In the genomic region with DNA sequence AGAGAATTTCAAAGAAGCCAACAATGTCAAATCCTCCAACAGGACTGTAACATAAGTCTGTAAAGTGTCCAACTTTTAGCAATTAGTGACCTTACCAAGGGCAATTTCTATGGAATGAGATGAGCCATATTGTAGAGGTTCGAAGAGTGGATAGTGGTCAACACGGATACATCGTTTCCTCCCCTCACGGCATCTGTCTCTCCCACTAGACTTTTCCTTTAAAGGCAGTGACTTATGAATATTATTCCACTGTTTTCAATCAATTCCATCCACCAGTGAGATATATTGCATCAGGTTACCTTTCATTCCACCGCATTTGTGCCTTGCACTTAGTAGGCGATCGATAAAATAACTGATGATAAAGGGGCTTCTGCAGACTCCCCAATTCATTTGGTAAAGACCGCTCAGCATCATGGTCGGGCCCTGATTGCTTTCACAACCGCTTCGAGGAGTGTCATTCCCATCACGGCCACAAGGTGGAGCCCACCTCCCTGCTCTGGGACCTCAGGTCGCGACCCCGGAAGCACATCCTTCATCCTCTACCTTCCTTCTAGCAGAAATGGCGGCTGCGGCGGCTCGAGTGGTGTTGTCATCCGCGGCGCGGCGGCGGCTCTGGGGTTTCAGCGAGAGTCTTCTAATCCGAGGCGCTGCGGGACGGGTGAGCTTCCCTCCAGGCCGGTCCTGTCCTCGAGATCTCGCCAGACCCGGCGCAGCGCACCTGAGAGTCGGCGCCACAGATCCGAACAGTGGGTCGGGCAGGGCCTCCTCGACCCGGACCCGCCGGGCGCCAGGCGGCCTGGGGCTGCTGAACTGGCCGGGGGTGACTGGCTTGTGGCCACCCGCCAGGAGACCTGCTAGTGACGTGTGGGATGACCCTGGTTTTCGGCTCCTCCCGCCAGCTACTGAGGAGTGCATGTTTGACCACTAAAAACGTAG, we compare ENCODE assay signal across 1 cellular context.
TF ChIP-seq lines count a peak whose summit lies in the region.

A gene with protein sequence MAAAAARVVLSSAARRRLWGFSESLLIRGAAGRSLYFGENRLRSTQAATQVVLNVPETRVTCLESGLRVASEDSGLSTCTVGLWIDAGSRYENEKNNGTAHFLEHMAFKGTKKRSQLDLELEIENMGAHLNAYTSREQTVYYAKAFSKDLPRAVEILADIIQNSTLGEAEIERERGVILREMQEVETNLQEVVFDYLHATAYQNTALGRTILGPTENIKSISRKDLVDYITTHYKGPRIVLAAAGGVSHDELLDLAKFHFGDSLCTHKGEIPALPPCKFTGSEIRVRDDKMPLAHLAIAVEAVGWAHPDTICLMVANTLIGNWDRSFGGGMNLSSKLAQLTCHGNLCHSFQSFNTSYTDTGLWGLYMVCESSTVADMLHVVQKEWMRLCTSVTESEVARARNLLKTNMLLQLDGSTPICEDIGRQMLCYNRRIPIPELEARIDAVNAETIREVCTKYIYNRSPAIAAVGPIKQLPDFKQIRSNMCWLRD (plus strand): TSS at position 535 of the 936 bp plus-strand sequence. CDS start 25 bp downstream, at position 560.

TF ChIP-seq in K562, 482 proteins besides CTCF, POLR2A, EP300 and RAD21 (continued from another document and continues in another):
- TF ChIP-seq, protein P1, sequence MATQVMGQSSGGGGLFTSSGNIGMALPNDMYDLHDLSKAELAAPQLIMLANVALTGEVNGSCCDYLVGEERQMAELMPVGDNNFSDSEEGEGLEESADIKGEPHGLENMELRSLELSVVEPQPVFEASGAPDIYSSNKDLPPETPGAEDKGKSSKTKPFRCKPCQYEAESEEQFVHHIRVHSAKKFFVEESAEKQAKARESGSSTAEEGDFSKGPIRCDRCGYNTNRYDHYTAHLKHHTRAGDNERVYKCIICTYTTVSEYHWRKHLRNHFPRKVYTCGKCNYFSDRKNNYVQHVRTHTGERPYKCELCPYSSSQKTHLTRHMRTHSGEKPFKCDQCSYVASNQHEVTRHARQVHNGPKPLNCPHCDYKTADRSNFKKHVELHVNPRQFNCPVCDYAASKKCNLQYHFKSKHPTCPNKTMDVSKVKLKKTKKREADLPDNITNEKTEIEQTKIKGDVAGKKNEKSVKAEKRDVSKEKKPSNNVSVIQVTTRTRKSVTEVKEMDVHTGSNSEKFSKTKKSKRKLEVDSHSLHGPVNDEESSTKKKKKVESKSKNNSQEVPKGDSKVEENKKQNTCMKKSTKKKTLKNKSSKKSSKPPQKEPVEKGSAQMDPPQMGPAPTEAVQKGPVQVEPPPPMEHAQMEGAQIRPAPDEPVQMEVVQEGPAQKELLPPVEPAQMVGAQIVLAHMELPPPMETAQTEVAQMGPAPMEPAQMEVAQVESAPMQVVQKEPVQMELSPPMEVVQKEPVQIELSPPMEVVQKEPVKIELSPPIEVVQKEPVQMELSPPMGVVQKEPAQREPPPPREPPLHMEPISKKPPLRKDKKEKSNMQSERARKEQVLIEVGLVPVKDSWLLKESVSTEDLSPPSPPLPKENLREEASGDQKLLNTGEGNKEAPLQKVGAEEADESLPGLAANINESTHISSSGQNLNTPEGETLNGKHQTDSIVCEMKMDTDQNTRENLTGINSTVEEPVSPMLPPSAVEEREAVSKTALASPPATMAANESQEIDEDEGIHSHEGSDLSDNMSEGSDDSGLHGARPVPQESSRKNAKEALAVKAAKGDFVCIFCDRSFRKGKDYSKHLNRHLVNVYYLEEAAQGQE (CRISPR knock-in tag; IDR thresholded peaks at IDR 0.05; ENCODE audit: low read depth): 0 out of 2 replicates have a peak, but pooled peaks have one; percentile 76
- peak; percentile 32; the same call in 1 of the 2 replicates for TF ChIP-seq BCOR (IDR thresholded peaks at IDR 0.05)
- peak; percentile 57; the same call in 1 of the 2 replicates for TF ChIP-seq PHF21A (IDR thresholded peaks at IDR 0.05; ENCODE audit: borderline replicate concordance, low read depth)
- peak; percentile 93 for TF ChIP-seq ELF1 (tag; IDR thresholded peaks at IDR 0.05)
- TF ChIP-seq, protein P2, sequence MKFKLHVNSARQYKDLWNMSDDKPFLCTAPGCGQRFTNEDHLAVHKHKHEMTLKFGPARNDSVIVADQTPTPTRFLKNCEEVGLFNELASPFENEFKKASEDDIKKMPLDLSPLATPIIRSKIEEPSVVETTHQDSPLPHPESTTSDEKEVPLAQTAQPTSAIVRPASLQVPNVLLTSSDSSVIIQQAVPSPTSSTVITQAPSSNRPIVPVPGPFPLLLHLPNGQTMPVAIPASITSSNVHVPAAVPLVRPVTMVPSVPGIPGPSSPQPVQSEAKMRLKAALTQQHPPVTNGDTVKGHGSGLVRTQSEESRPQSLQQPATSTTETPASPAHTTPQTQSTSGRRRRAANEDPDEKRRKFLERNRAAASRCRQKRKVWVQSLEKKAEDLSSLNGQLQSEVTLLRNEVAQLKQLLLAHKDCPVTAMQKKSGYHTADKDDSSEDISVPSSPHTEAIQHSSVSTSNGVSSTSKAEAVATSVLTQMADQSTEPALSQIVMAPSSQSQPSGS (CRISPR knock-in tag; IDR thresholded peaks at IDR 0.05): no peak
- TF ChIP-seq, protein P3, sequence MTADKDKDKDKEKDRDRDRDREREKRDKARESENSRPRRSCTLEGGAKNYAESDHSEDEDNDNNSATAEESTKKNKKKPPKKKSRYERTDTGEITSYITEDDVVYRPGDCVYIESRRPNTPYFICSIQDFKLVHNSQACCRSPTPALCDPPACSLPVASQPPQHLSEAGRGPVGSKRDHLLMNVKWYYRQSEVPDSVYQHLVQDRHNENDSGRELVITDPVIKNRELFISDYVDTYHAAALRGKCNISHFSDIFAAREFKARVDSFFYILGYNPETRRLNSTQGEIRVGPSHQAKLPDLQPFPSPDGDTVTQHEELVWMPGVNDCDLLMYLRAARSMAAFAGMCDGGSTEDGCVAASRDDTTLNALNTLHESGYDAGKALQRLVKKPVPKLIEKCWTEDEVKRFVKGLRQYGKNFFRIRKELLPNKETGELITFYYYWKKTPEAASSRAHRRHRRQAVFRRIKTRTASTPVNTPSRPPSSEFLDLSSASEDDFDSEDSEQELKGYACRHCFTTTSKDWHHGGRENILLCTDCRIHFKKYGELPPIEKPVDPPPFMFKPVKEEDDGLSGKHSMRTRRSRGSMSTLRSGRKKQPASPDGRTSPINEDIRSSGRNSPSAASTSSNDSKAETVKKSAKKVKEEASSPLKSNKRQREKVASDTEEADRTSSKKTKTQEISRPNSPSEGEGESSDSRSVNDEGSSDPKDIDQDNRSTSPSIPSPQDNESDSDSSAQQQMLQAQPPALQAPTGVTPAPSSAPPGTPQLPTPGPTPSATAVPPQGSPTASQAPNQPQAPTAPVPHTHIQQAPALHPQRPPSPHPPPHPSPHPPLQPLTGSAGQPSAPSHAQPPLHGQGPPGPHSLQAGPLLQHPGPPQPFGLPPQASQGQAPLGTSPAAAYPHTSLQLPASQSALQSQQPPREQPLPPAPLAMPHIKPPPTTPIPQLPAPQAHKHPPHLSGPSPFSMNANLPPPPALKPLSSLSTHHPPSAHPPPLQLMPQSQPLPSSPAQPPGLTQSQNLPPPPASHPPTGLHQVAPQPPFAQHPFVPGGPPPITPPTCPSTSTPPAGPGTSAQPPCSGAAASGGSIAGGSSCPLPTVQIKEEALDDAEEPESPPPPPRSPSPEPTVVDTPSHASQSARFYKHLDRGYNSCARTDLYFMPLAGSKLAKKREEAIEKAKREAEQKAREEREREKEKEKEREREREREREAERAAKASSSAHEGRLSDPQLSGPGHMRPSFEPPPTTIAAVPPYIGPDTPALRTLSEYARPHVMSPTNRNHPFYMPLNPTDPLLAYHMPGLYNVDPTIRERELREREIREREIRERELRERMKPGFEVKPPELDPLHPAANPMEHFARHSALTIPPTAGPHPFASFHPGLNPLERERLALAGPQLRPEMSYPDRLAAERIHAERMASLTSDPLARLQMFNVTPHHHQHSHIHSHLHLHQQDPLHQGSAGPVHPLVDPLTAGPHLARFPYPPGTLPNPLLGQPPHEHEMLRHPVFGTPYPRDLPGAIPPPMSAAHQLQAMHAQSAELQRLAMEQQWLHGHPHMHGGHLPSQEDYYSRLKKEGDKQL (CRISPR knock-in tag; IDR thresholded peaks at IDR 0.05; ENCODE audit: borderline replicate concordance): no peak
- no peak for TF ChIP-seq RBM14 (IDR thresholded peaks at IDR 0.05; ENCODE audit: borderline replicate concordance, insufficient read depth, low read depth, low read length)
- no peak for TF ChIP-seq SP2 (IDR thresholded peaks at IDR 0.05; ENCODE audit: extremely low read depth, low read depth, low read length, poor library complexity, severe bottlenecking)
- TF ChIP-seq TBL1XR1 (IDR thresholded peaks at IDR 0.05; ENCODE audit: low read length in 2 of 2): no peak
- TF ChIP-seq MCM7 (IDR thresholded peaks at IDR 0.05): no peak
- TF ChIP-seq, protein P4, sequence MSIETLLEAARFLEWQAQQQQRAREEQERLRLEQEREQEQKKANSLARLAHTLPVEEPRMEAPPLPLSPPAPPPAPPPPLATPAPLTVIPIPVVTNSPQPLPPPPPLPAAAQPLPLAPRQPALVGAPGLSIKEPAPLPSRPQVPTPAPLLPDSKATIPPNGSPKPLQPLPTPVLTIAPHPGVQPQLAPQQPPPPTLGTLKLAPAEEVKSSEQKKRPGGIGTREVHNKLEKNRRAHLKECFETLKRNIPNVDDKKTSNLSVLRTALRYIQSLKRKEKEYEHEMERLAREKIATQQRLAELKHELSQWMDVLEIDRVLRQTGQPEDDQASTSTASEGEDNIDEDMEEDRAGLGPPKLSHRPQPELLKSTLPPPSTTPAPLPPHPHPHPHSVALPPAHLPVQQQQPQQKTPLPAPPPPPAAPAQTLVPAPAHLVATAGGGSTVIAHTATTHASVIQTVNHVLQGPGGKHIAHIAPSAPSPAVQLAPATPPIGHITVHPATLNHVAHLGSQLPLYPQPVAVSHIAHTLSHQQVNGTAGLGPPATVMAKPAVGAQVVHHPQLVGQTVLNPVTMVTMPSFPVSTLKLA (conservative IDR thresholded peaks at IDR 0.05): peak; percentile 85 to 88
- no peak for TF ChIP-seq RBM25 (IDR thresholded peaks at IDR 0.05; ENCODE audit: low read depth, low read length, severe bottlenecking)
- TF ChIP-seq, protein P5, sequence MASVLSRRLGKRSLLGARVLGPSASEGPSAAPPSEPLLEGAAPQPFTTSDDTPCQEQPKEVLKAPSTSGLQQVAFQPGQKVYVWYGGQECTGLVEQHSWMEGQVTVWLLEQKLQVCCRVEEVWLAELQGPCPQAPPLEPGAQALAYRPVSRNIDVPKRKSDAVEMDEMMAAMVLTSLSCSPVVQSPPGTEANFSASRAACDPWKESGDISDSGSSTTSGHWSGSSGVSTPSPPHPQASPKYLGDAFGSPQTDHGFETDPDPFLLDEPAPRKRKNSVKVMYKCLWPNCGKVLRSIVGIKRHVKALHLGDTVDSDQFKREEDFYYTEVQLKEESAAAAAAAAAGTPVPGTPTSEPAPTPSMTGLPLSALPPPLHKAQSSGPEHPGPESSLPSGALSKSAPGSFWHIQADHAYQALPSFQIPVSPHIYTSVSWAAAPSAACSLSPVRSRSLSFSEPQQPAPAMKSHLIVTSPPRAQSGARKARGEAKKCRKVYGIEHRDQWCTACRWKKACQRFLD (CRISPR knock-in tag; IDR thresholded peaks at IDR 0.05): no peak
- TF ChIP-seq RBM39 (optimal IDR thresholded peaks at IDR 0.05; ENCODE audit: low read depth, low read length): no peak
- TF ChIP-seq, protein P6, sequence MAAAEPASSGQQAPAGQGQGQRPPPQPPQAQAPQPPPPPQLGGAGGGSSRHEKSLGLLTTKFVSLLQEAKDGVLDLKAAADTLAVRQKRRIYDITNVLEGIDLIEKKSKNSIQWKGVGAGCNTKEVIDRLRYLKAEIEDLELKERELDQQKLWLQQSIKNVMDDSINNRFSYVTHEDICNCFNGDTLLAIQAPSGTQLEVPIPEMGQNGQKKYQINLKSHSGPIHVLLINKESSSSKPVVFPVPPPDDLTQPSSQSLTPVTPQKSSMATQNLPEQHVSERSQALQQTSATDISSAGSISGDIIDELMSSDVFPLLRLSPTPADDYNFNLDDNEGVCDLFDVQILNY (CRISPR knock-in tag; IDR thresholded peaks at IDR 0.05): peak; percentile 40; the same call in 1 of the 2 replicates
- TF ChIP-seq, protein P7, sequence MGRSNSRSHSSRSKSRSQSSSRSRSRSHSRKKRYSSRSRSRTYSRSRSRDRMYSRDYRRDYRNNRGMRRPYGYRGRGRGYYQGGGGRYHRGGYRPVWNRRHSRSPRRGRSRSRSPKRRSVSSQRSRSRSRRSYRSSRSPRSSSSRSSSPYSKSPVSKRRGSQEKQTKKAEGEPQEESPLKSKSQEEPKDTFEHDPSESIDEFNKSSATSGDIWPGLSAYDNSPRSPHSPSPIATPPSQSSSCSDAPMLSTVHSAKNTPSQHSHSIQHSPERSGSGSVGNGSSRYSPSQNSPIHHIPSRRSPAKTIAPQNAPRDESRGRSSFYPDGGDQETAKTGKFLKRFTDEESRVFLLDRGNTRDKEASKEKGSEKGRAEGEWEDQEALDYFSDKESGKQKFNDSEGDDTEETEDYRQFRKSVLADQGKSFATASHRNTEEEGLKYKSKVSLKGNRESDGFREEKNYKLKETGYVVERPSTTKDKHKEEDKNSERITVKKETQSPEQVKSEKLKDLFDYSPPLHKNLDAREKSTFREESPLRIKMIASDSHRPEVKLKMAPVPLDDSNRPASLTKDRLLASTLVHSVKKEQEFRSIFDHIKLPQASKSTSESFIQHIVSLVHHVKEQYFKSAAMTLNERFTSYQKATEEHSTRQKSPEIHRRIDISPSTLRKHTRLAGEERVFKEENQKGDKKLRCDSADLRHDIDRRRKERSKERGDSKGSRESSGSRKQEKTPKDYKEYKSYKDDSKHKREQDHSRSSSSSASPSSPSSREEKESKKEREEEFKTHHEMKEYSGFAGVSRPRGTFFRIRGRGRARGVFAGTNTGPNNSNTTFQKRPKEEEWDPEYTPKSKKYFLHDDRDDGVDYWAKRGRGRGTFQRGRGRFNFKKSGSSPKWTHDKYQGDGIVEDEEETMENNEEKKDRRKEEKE (IDR thresholded peaks at IDR 0.05; ENCODE audit: borderline replicate concordance in 1 of 2, control insufficient read depth in 1 of 2, low read depth in 2 of 2, low read length in 1 of 2): no peak
- no peak for TF ChIP-seq ZC3H8 (IDR thresholded peaks at IDR 0.05)
- TF ChIP-seq NCOA4 (IDR thresholded peaks at IDR 0.05; ENCODE audit: partially characterized antibody): no peak
- TF ChIP-seq ZBTB7A (IDR thresholded peaks at IDR 0.05; ENCODE audit: borderline replicate concordance, control insufficient read depth, low read depth, low read length): peak; percentile 61; the same call in 1 of the 2 replicates
- peak; percentile 82 for TF ChIP-seq ZNF12 (CRISPR knock-in tag; IDR thresholded peaks at IDR 0.05)
- no peak for TF ChIP-seq IFI16 (CRISPR knock-in tag; IDR thresholded peaks at IDR 0.05)
- TF ChIP-seq PPARD (CRISPR knock-in tag; IDR thresholded peaks at IDR 0.05): no peak
- TF ChIP-seq E2F3 (CRISPR knock-in tag; IDR thresholded peaks at IDR 0.05): no peak; the same call in 1 of the 2 replicates
- TF ChIP-seq, protein P8, sequence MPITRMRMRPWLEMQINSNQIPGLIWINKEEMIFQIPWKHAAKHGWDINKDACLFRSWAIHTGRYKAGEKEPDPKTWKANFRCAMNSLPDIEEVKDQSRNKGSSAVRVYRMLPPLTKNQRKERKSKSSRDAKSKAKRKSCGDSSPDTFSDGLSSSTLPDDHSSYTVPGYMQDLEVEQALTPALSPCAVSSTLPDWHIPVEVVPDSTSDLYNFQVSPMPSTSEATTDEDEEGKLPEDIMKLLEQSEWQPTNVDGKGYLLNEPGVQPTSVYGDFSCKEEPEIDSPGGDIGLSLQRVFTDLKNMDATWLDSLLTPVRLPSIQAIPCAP (CRISPR knock-in tag; IDR thresholded peaks at IDR 0.05; ENCODE audit: borderline replicate concordance): 0 out of 2 replicates have a peak, but pooled peaks have one; percentile 63
- TF ChIP-seq, protein P9, sequence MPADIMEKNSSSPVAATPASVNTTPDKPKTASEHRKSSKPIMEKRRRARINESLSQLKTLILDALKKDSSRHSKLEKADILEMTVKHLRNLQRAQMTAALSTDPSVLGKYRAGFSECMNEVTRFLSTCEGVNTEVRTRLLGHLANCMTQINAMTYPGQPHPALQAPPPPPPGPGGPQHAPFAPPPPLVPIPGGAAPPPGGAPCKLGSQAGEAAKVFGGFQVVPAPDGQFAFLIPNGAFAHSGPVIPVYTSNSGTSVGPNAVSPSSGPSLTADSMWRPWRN (IDR thresholded peaks at IDR 0.05; ENCODE audit: low read depth): no peak
- peak in 1 of 2 experiments; percentile 81; a peak in 1 of 3 replicates for TF ChIP-seq CBX3 (IDR thresholded peaks at IDR 0.05; ENCODE audit: borderline replicate concordance in 1 of 2, low read length in 2 of 2)
- TF ChIP-seq LARP7 (IDR thresholded peaks at IDR 0.05): no peak
- no peak for TF ChIP-seq RBM34 (IDR thresholded peaks at IDR 0.05; ENCODE audit: borderline replicate concordance, insufficient read depth, low read length)
